Comparison of ENCODE assay signal across 12 cellular contexts in the genomic region with DNA sequence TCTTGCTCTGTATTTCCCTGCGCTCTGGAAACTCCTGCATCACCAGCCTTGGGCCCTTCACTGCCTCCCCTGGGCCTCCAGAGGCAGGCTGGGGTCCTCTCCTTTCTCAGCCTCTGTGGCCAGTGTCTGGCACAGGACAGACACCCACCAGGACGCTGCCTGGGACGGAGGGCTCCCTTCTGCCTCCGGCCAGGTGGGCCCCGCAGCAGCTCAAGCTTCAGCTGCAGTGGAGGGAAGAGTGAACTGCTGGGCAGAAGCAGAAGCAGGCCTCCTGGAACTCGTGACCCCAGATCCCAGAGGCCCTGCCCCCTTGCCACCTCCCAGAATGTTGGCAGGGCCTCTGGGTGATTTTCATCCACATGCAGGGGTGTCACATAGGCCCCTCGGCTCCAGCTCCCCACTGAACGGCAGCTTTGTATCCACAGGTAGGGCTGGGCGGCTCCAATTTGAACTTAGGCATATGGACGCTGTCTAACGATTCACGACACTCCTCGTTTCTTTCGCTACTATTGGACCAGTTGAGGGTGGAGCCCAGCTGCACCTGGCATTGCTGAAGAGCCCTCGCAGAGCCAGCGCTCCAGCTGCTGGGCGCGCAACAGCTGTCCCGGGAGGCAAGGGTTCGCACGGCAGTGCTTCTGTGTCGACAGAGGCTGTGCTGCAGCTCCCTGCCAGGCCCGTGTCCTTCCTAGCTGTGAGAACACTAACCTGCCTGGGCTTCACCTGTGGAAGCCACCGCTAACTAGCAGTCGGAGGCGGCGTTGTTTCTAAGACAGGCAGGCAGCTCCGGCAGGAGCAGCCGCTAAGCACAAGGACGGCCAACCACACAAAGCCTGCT. TPM values are rescaled to one million over a fixed set of nuclear protein-coding genes. Genes with fewer than 3 reads are reported as not detected.
DNase-seq lines count a peak whose midpoint lies in the region; ATAC-seq lines count a peak whose summit lies in the region.
"Had no signal": no experiment of that assay in that cellular context is flagged by ENCODE, and none has a peak within 500 bp of the region (broad histone marks: within the 10 kb centered on the region; RNA-seq: fewer than 3 reads in every experiment).

No MANE protein-coding gene starts in this region.

- no peak overlapping the region for H3K27ac Mint-ChIP-seq in natural killer cell treated with Interleukin-12 subunit alpha and Interleukin-12 subunit beta and Interleukin-15 and Interleukin-18, amount 100 ng/mL, for 72 hours

- no peaks in the 10 kb centered on the region for H3K9me3 ChIP-seq in Karpas-422 (ENCODE audit: low read length)
- H3K9me3 ChIP-seq: thyroid gland had no signal

- ATAC-seq in natural killer cell treated with Interleukin-12 subunit alpha and Interleukin-12 subunit beta and Interleukin-15 and Interleukin-18, amount 100 ng/mL, for 72 hours = no peak

- no peaks in the 10 kb centered on the region; the same call in 1 of the 2 replicates for H3K27me3 ChIP-seq in Karpas-422 (ENCODE audit: low read length)
- H3K27me3 ChIP-seq: thyroid gland had no signal

- no peaks in the 10 kb centered on the region for H3K9me2 ChIP-seq in Karpas-422 (replicated peaks; ENCODE audit: insufficient read depth, low read length)

- H4K20me1 ChIP-seq in Karpas-422 (ENCODE audit: insufficient read depth, low read depth, low read length) = peaks cover 57% of the 10 kb centered on the region

- peaks cover 60% of the 10 kb centered on the region for H3K4me1 ChIP-seq in Karpas-422 (ENCODE audit: low read length)

- no peaks in the 10 kb centered on the region for H3K27me3 Mint-ChIP-seq in natural killer cell treated with Interleukin-12 subunit alpha and Interleukin-12 subunit beta and Interleukin-15 and Interleukin-18, amount 100 ng/mL, for 72 hours

- DNase-seq in DMS 273 (lab: John Stamatoyannopoulos, UW; ENCODE audit: unreplicated experiment) = peak; percentile 36
- DNase-seq in DMS 273 treated with DMSO at 0.1 percent for 48 hours (lab: John Stamatoyannopoulos, UW) = no peak
- peak; percentile 76 for DNase-seq in Karpas-422
- DNase-seq in SHP77 treated with DMSO at 0.1 percent for 48 hours (lab: John Stamatoyannopoulos, UW) = peak; percentile 98
- DNase-seq in natural killer cell treated with Interleukin-12 subunit alpha and Interleukin-12 subunit beta and Interleukin-15 and Interleukin-18, amount 100 ng/mL, for 72 hours (ENCODE audit: low spot score) = no peak
- no peak for DNase-seq in GM03348 (ENCODE audit: low spot score)
- no peak for DNase-seq in hippocampal formation (lab: John Stamatoyannopoulos, UW)
- no peak for DNase-seq in AML-193 (lab: John Stamatoyannopoulos, UW)
- DNase-seq: OCI-M1; stimulated activated CD4-positive, alpha-beta T cell treated with anti-CD3 and anti-CD28 coated beads, Interleukin-4, amount 100 ng/mL, for 24 hours; thyroid gland had no signal

- no peaks in the 10 kb centered on the region for H3K36me3 ChIP-seq in Karpas-422 (ENCODE audit: insufficient read depth, low read length)

- peak overlapping the region; percentile 62; the same call in 1 of the 2 replicates for H3K4me3 ChIP-seq in Karpas-422 (ENCODE audit: low read length)
- H3K4me3 ChIP-seq: thyroid gland had no signal

- no peak overlapping the region for H2AFZ ChIP-seq in Karpas-422 (ENCODE audit: low read length)

- peak overlapping the region; percentile 77 for H3K4me2 ChIP-seq in Karpas-422 (ENCODE audit: low read depth, low read length, poor library complexity, severe bottlenecking)

- H3K27ac ChIP-seq in Karpas-422 (ENCODE audit: low read length) = peak overlapping the region; percentile 92
- H3K27ac ChIP-seq: thyroid gland had no signal

- peak overlapping the region; percentile 61 for H3K9ac ChIP-seq in Karpas-422 (ENCODE audit: low read length)

- H3K4me3 Mint-ChIP-seq in natural killer cell treated with Interleukin-12 subunit alpha and Interleukin-12 subunit beta and Interleukin-15 and Interleukin-18, amount 100 ng/mL, for 72 hours = peak overlapping the region; percentile 55

- H3K9me3 Mint-ChIP-seq in natural killer cell treated with Interleukin-12 subunit alpha and Interleukin-12 subunit beta and Interleukin-15 and Interleukin-18, amount 100 ng/mL, for 72 hours = peaks cover 3% of the 10 kb centered on the region

- H3K79me2 ChIP-seq in Karpas-422 (ENCODE audit: low read length) = no peaks in the 10 kb centered on the region

- peaks cover 6 to 21% of the 10 kb centered on the region in 2 donors for H3K4me1 Mint-ChIP-seq in natural killer cell treated with Interleukin-12 subunit alpha and Interleukin-12 subunit beta and Interleukin-15 and Interleukin-18, amount 100 ng/mL, for 72 hours (ENCODE audit: low read depth in 2 of 2)

- H3K36me3 Mint-ChIP-seq in natural killer cell treated with Interleukin-12 subunit alpha and Interleukin-12 subunit beta and Interleukin-15 and Interleukin-18, amount 100 ng/mL, for 72 hours = peaks cover 4% of the 10 kb centered on the region

RNA-seq across cellular contexts. Expression of a gene that starts 18.4 kb away (rescaled TPM):
- 5.5 and 9.2 TPM in 2 replicates for total RNA-seq in Karpas-422 (2014; rRNA removed; shearing (Covaris generic); ENCODE audit: low replicate concordance)
- 1 to 10 TPM in 1 of 2 donors, under 1 TPM in 1; 0.89 to 8.1 TPM for total RNA-seq in natural killer cell treated with Interleukin-12 subunit alpha and Interleukin-12 subunit beta and Interleukin-15 and Interleukin-18, amount 100 ng/mL, for 72 hours

RNA-seq across cellular contexts. Expression of a gene that starts 43.0 kb away (rescaled TPM):
- total RNA-seq in Karpas-422 (2014; rRNA removed; shearing (Covaris generic); ENCODE audit: low replicate concordance) = not detected in 2 replicates
- not detected for total RNA-seq in natural killer cell treated with Interleukin-12 subunit alpha and Interleukin-12 subunit beta and Interleukin-15 and Interleukin-18, amount 100 ng/mL, for 72 hours
- total RNA-seq: glomerular endothelial cell, thyroid gland had no signal

RNA-seq across cellular contexts. Expression of a gene that starts 50.6 kb away (rescaled TPM):
- 14.5 and 20.5 TPM in 2 replicates for total RNA-seq in Karpas-422 (2014; rRNA removed; shearing (Covaris generic); ENCODE audit: low replicate concordance)
- total RNA-seq in natural killer cell treated with Interleukin-12 subunit alpha and Interleukin-12 subunit beta and Interleukin-15 and Interleukin-18, amount 100 ng/mL, for 72 hours = 10 to 100 TPM; 17.2 to 19.9 TPM

Comparison
In these comparisons a context has a peak if more than half of its experiments do, and no peak if none do; other contexts are left out.
1. DNase-seq: peak in DMS 273 (single experiment), Karpas-422 (single experiment) and SHP77 treated with DMSO at 0.1 percent for 48 hours (single experiment); none in DMS 273 treated with DMSO at 0.1 percent for 48 hours (single experiment), natural killer cell treated with Interleukin-12 subunit alpha and Interleukin-12 subunit beta and Interleukin-15 and Interleukin-18, amount 100 ng/mL, for 72 hours (single experiment), GM03348 (single experiment), hippocampal formation (0 of 2) and AML-193 (0 of 2).